ENCODE assay signal across 25 cellular contexts in genomic region chr6:169827372-169827771, GRCh38.
DNase-seq lines count a peak whose midpoint lies in the region; ATAC-seq, FAIRE-seq and TF ChIP-seq lines count a peak whose summit lies in the region.
"Had no signal": no experiment of that assay in that cellular context is flagged by ENCODE, and none has a peak within 500 bp of the region (broad histone marks: within the 10 kb centered on the region; RNA-seq: fewer than 3 reads in every experiment).

No MANE protein-coding gene starts in this region.

- no peak for TF ChIP-seq CTCF in WTC11 (IDR thresholded peaks at IDR 0.05)
- no peak for TF ChIP-seq CTCF in progenitor cell of endocrine pancreas (IDR thresholded peaks at IDR 0.05; ENCODE audit: unreplicated experiment)

- ATAC-seq in WTC11 (peak; percentile 65), HG02884 (IDR thresholded peaks at IDR 0.05; ENCODE audit: unreplicated experiment) (no peak), GM21825 (IDR thresholded peaks at IDR 0.05; ENCODE audit: unreplicated experiment) (no peak)
- ATAC-seq: PC-3 had no signal

- H3K27ac Mint-ChIP-seq in WTC11: no peak overlapping the region
- H3K27ac Mint-ChIP-seq in progenitor cell of endocrine pancreas: peak overlapping the region; percentile 21

- peaks cover 45% of the 10 kb centered on the region for H3K4me1 Mint-ChIP-seq in WTC11
- H3K4me1 Mint-ChIP-seq in progenitor cell of endocrine pancreas (ENCODE audit: low read depth): peaks cover 14% of the 10 kb centered on the region

- peaks cover 3% of the 10 kb centered on the region; the same call in 1 of the 2 replicates for H3K27me3 ChIP-seq in H7 (ENCODE audit: control insufficient read depth, insufficient read depth, low read length)

- H3K27me3 Mint-ChIP-seq in WTC11 (ENCODE audit: low read depth) (peaks cover 20% of the 10 kb centered on the region), progenitor cell of endocrine pancreas (no peaks in the 10 kb centered on the region)

- peaks cover 30% of the 10 kb centered on the region for H3K9me3 Mint-ChIP-seq in WTC11
- peaks cover 11% of the 10 kb centered on the region for H3K9me3 Mint-ChIP-seq in progenitor cell of endocrine pancreas (ENCODE audit: low read depth)

- no peak for FAIRE-seq in H54 (lab: Jason Lieb, UNC)
- FAIRE-seq: D721Med, G401.6 had no signal

- H3K4me3 ChIP-seq in H7 (ENCODE audit: insufficient read depth, low read depth, low read length): no peak overlapping the region
- H3K4me3 ChIP-seq: GM23248 had no signal

- H3K36me3 ChIP-seq in H7 (replicated peaks; ENCODE audit: control insufficient read depth, insufficient read depth, low read length): no peaks in the 10 kb centered on the region

- H3K4me3 Mint-ChIP-seq in WTC11 (no peak overlapping the region; the same call in 1 of the 2 replicates), progenitor cell of endocrine pancreas (ENCODE audit: low read depth) (no peak overlapping the region)
- H3K4me3 Mint-ChIP-seq: CD8-positive, alpha-beta memory T cell had no signal

- no peak for TF ChIP-seq POLR2A in H54 (IDR thresholded peaks at IDR 0.05; ENCODE audit: low read depth, low read length)

- POLR2A ChIA-PET in WTC11 (lab: Charles Lee): interaction anchor here (0.7 kb wide), 1 partner anchor 38 kb away, joined by 3 read pairs; no protein-coding TSS in a partner anchor

- H3K36me3 Mint-ChIP-seq in WTC11 (peaks cover 13% of the 10 kb centered on the region), progenitor cell of endocrine pancreas (ENCODE audit: insufficient read depth) (peaks cover 4% of the 10 kb centered on the region)

- peak; percentile 84 for DNase-seq in H7
- peak; percentile 33 for DNase-seq in WTC11 (ENCODE audit: low spot score)
- DNase-seq in iPS-NIHi11 (ENCODE audit: low spot score): peak; percentile 49
- DNase-seq in progenitor cell of endocrine pancreas (ENCODE audit: low spot score, unreplicated experiment): peak; percentile 2
- no peak for DNase-seq in H54 (ENCODE audit: insufficient read length, low spot score)
- DNase-seq: ACHN; C1 segment of cervical spinal cord; CD8-positive, alpha-beta memory T cell; DND-41; GM23248; Kasumi-1; MM.1S; NCI-H1092; NCI-H1436 treated with DMSO at 0.1 percent for 48 hours; NCI-H2029; NCI-H345; NCI-H524 treated with DMSO at 0.1 percent for 48 hours; PC-3; RPMI8226; SHP77 treated with DMSO at 0.1 percent for 48 hours; SK-N-SH had no signal

- CTCF ChIA-PET in WTC11 (lab: Charles Lee): interaction anchor here (0.8 to 2.3 kb wide), 4 partner anchors 10 to 104 kb away, joined by 3 to 12 read pairs (median 3); no protein-coding TSS in a partner anchor

TF ChIP-seq in WTC11, 78 proteins besides CTCF, POLR2A, EP300 and RAD21:
- TF ChIP-seq CREM (CRISPR knock-in tag; IDR thresholded peaks at IDR 0.05) (no peak), PRRX2 (CRISPR knock-in tag; IDR thresholded peaks at IDR 0.05) (no peak), IRF2 (CRISPR knock-in tag; IDR thresholded peaks at IDR 0.05; ENCODE audit: borderline replicate concordance, low read depth) (no peak), MAX (CRISPR knock-in tag; IDR thresholded peaks at IDR 0.05) (0 out of 2 replicates have a peak, but pooled peaks have one; percentile 21), NFE2L1 (CRISPR knock-in tag; IDR thresholded peaks at IDR 0.05) (no peak)
